Comparison of ENCODE assay signal across 1 cellular context in genomic region chr22:49010901-49011300, GRCh38.
TF ChIP-seq lines count a peak whose summit lies in the region.

No MANE protein-coding gene starts in this region.

TF ChIP-seq in HepG2, 621 proteins besides CTCF, POLR2A, EP300 and RAD21 (continued from another document):
- TF ChIP-seq CHD4 (IDR thresholded peaks at IDR 0.05; ENCODE audit: borderline replicate concordance, low read length) (no peak), FLYWCH1 (CRISPR knock-in tag; IDR thresholded peaks at IDR 0.05) (no peak), TARDBP (CRISPR knock-in tag; IDR thresholded peaks at IDR 0.05) (no peak), KLF11 (CRISPR knock-in tag; IDR thresholded peaks at IDR 0.05) (no peak), NKX3-1 (CRISPR knock-in tag; IDR thresholded peaks at IDR 0.05) (no peak), WIZ (CRISPR knock-in tag; IDR thresholded peaks at IDR 0.05) (no peak), JARID2 (CRISPR knock-in tag; IDR thresholded peaks at IDR 0.05; ENCODE audit: insufficient replicate concordance) (no peak), TCF7 (IDR thresholded peaks at IDR 0.05; ENCODE audit: low read depth) (no peak), HMGA1 (CRISPR knock-in tag; conservative IDR thresholded peaks at IDR 0.05) (no peak), SRF (IDR thresholded peaks at IDR 0.05; ENCODE audit: low read depth, low read length) (no peak), ZNF839 (CRISPR knock-in tag; IDR thresholded peaks at IDR 0.05; ENCODE audit: borderline replicate concordance) (no peak), ZBED4 (CRISPR knock-in tag; IDR thresholded peaks at IDR 0.05; ENCODE audit: borderline replicate concordance) (no peak), ZNF850 (CRISPR knock-in tag; conservative IDR thresholded peaks at IDR 0.05) (no peak), JUN (CRISPR knock-in tag; IDR thresholded peaks at IDR 0.05) (no peak), ZNF280D (CRISPR knock-in tag; IDR thresholded peaks at IDR 0.05) (no peak), ETS1 (CRISPR knock-in tag; IDR thresholded peaks at IDR 0.05) (no peak)
